12 cellular contexts compared by ENCODE assay signal in genomic region chr1:33306561-33307493, GRCh38. TPM values are rescaled to one million over a fixed set of nuclear protein-coding genes. Genes with fewer than 3 reads are reported as not detected.
DNase-seq lines count a peak whose midpoint lies in the region; ATAC-seq and TF ChIP-seq lines count a peak whose summit lies in the region.
"Had no signal": no experiment of that assay in that cellular context is flagged by ENCODE, and none has a peak within 500 bp of the region (broad histone marks: within the 10 kb centered on the region; RNA-seq: fewer than 3 reads in every experiment).

No MANE protein-coding gene starts in this region.

- H3K9me3 Mint-ChIP-seq in activated naive CD4-positive, alpha-beta T cell treated with anti-CD3 and anti-CD28 coated beads, Interleukin-2, amount 50 U/mL, for 72 hours, result peaks cover 4 to 5% of the 10 kb centered on the region in 2 donors

- no peaks in the 10 kb centered on the region for H3K36me3 ChIP-seq in heart right ventricle

- H3K27ac ChIP-seq in heart right ventricle, result no peak overlapping the region
- H3K27ac ChIP-seq: KMS-11 had no signal

- intact Hi-C loops in heart right ventricle (cut with DNase I), result loop anchor here in 1 of 10 donors (10.0 kb wide), 1 partner anchor 82 kb away; no protein-coding TSS in a partner anchor

- H3K36me3 Mint-ChIP-seq in activated naive CD4-positive, alpha-beta T cell treated with anti-CD3 and anti-CD28 coated beads, Interleukin-2, amount 50 U/mL, for 72 hours, result peaks cover 0 to 8% of the 10 kb centered on the region in 2 donors

- no peak overlapping the region for H3K27ac Mint-ChIP-seq in activated naive CD4-positive, alpha-beta T cell treated with anti-CD3 and anti-CD28 coated beads, Interleukin-2, amount 50 U/mL, for 72 hours

- peak overlapping the region in 9 of 10 donors; percentile 12 to 50 (median 43) for H3K4me3 ChIP-seq in heart right ventricle

- DNase-seq in stimulated activated CD4-positive, alpha-beta T cell treated with anti-CD3 and anti-CD28 coated beads, Interleukin-15, amount 100 ng/mL, for 24 hours, result peak; percentile 15
- no peak for DNase-seq in stimulated activated CD4-positive, alpha-beta T cell treated with anti-CD3 and anti-CD28 coated beads, Interleukin-12 subunit alpha, Interleukin-12 subunit beta, amount 100 ng/mL, for 4 hours
- DNase-seq in heart right ventricle, result peak in 1 of 2 donors; percentile 57
- no peak for DNase-seq in omental fat pad (ENCODE audit: low spot score)
- DNase-seq in activated naive CD4-positive, alpha-beta T cell treated with anti-CD3 and anti-CD28 coated beads, Interleukin-2, amount 50 U/mL, for 72 hours (ENCODE audit: low spot score in 2 of 2), result no peak
- no peak for DNase-seq in SW 1271 (lab: John Stamatoyannopoulos, UW)
- DNase-seq: activated CD8-positive, alpha-beta memory T cell treated with anti-CD3 and anti-CD28 coated beads for 24 hours; NCI-H524; occipital lobe had no signal

- 14 to 16% methylated on average over 102 to 118 of the region's 118 CpGs for WGBS in heart right ventricle, 2 donors

- TF ChIP-seq CTCF in heart right ventricle (IDR thresholded peaks at IDR 0.05), result no peak
- no peak for TF ChIP-seq CTCF in omental fat pad (IDR thresholded peaks at IDR 0.05)

- ATAC-seq in heart right ventricle (peak in 6 of 8 donors; percentile 36 to 62 (median 50)), omental fat pad (ENCODE audit: low FRiP score) (peak; percentile 44), HG02642 (IDR thresholded peaks at IDR 0.05; ENCODE audit: poor library complexity, unreplicated experiment) (no peak), GM18517 (IDR thresholded peaks at IDR 0.05; ENCODE audit: unreplicated experiment) (no peak)
- ATAC-seq in activated naive CD4-positive, alpha-beta T cell treated with anti-CD3 and anti-CD28 coated beads, Interleukin-2, amount 50 U/mL, for 72 hours, result no peak

- peaks cover 0 to 16% (median 6%) of the 10 kb centered on the region in 7 donors for H3K27me3 ChIP-seq in heart right ventricle

- no peaks in the 10 kb centered on the region for H3K9me3 ChIP-seq in heart right ventricle

- peaks cover 2 to 24% (median 11%) of the 10 kb centered on the region in 9 donors for H3K4me1 ChIP-seq in heart right ventricle

RNA-seq across cellular contexts. Expression of gene A3GALT2, which starts 14.1 kb away (rescaled TPM):
- total RNA-seq in heart right ventricle (under 1 TPM in 1 of 10 donors, not detected in 9; 0.25 TPM), omental fat pad (not detected)
- polyA plus RNA-seq in heart right ventricle, result not detected
- not detected for total RNA-seq in activated naive CD4-positive, alpha-beta T cell treated with anti-CD3 and anti-CD28 coated beads, Interleukin-2, amount 50 U/mL, for 72 hours
- total RNA-seq: occipital lobe had no signal

RNA-seq across cellular contexts. Expression of gene ZNF362, which starts 50.5 kb away (rescaled TPM):
- total RNA-seq in heart right ventricle (10 to 100 TPM; 28.5 to 39.2 (median 32.3) TPM), omental fat pad (10 to 100 TPM; 10.4 to 13.9 (median 11.2) TPM)
- polyA plus RNA-seq in heart right ventricle, result 10 to 100 TPM in 1 of 2 donors, 1 to 10 TPM in 1; 9.1 to 25.9 TPM
- total RNA-seq in activated naive CD4-positive, alpha-beta T cell treated with anti-CD3 and anti-CD28 coated beads, Interleukin-2, amount 50 U/mL, for 72 hours, result 10 to 100 TPM in 1 of 2 donors, 1 to 10 TPM in 1; 3.0 to 14.1 TPM

Comparison
In these comparisons a context has a peak if more than half of its experiments do, and no peak if none do; other contexts are left out.
1. ATAC-seq: peak in heart right ventricle (6 of 8) and omental fat pad (single experiment); none in HG02642 (single experiment), activated naive CD4-positive, alpha-beta T cell treated with anti-CD3 and anti-CD28 coated beads, Interleukin-2, amount 50 U/mL, for 72 hours (0 of 2) and GM18517 (single experiment).